In the genomic region with DNA sequence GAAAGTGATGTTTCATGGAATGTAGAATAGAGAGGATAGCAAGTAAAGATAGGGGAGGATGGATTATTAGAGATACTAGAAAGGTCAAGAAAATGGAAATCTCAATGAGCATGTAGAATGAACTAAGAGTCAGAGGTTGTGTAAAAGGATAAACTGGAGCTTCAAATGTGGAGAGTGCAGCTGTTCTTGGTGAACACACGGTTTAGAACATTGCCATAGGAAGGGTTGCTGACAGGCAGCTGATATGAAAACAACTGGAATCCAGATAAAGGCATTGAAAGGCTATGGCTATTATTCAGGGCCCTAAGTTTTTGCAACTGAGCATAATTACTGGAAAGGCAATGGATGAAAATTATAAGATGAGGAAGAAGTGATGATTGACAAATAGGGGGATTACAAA, we compare ENCODE assay signal across 28 cellular contexts.
"Had no signal": no experiment of that assay in that cellular context is flagged by ENCODE, and none has a peak within 500 bp of the region (broad histone marks: within the 10 kb centered on the region; RNA-seq: fewer than 3 reads in every experiment).

No MANE protein-coding gene starts in this region.

- H3K4me3 ChIP-seq: colonic mucosa, coronary artery, dorsolateral prefrontal cortex, esophagus muscularis mucosa, esophagus squamous epithelium, gastrocnemius medialis, gastroesophageal sphincter, heart left ventricle, heart right ventricle had no signal

- H3K27ac ChIP-seq: colonic mucosa, coronary artery, dorsolateral prefrontal cortex, epithelial cell of prostate, esophagus muscularis mucosa, esophagus squamous epithelium, foreskin keratinocyte, gastrocnemius medialis, gastroesophageal sphincter, heart left ventricle, heart right ventricle had no signal

- H3K9me3 ChIP-seq: colonic mucosa, esophagus muscularis mucosa, esophagus squamous epithelium, gastrocnemius medialis, gastroesophageal sphincter, heart left ventricle, heart right ventricle had no signal

- ATAC-seq: effector memory CD8-positive, alpha-beta T cell; esophagus mucosa; foreskin keratinocyte; gastrocnemius medialis; gastroesophageal sphincter; heart left ventricle; heart right ventricle had no signal

- FAIRE-seq: colon, endometrium, endothelial cell of umbilical vein, frontal cortex had no signal

- H3K27me3 ChIP-seq: colonic mucosa, dorsolateral prefrontal cortex, esophagus muscularis mucosa, esophagus squamous epithelium, foreskin keratinocyte, gastrocnemius medialis, gastroesophageal sphincter, heart left ventricle, heart right ventricle had no signal

- H3K27ac Mint-ChIP-seq: dendritic cell treated with granulocyte-macrophage colony-stimulating factor and Interleukin-4, amounts not matched to agents 40 ng/mL and 50 ng/mL, for 4 days; effector memory CD8-positive, alpha-beta T cell; endodermal cell had no signal

- H3K27me3 Mint-ChIP-seq: dendritic cell treated with granulocyte-macrophage colony-stimulating factor and Interleukin-4, amounts not matched to agents 40 ng/mL and 50 ng/mL, for 4 days; effector memory CD8-positive, alpha-beta T cell had no signal

- H3K36me3 ChIP-seq: colonic mucosa, esophagus muscularis mucosa, esophagus squamous epithelium, gastrocnemius medialis, gastroesophageal sphincter, heart left ventricle, heart right ventricle had no signal

- H3K4me1 ChIP-seq: colonic mucosa, esophagus muscularis mucosa, esophagus squamous epithelium, foreskin keratinocyte, gastrocnemius medialis, gastroesophageal sphincter, heart left ventricle, heart right ventricle had no signal

- DNase-seq: colonic mucosa; cortex of kidney; dermis blood vessel endothelial cell; dorsolateral prefrontal cortex; effector CD8-positive, alpha-beta T cell; effector memory CD4-positive, alpha-beta T cell; effector memory CD8-positive, alpha-beta T cell; endodermal cell; erythroblast; esophagus squamous epithelium; foreskin fibroblast; foreskin keratinocyte; foreskin melanocyte; gastrocnemius medialis; glutamatergic neuron; head of caudate nucleus; heart left ventricle; heart right ventricle had no signal

- H3K4me1 Mint-ChIP-seq: endodermal cell had no signal

- H3K4me3 Mint-ChIP-seq: dendritic cell treated with granulocyte-macrophage colony-stimulating factor and Interleukin-4, amounts not matched to agents 40 ng/mL and 50 ng/mL, for 4 days; effector memory CD8-positive, alpha-beta T cell; endodermal cell had no signal

- H3K9me3 Mint-ChIP-seq: dendritic cell treated with granulocyte-macrophage colony-stimulating factor and Interleukin-4, amounts not matched to agents 40 ng/mL and 50 ng/mL, for 4 days; effector memory CD8-positive, alpha-beta T cell; endodermal cell had no signal
